In the genomic region with DNA sequence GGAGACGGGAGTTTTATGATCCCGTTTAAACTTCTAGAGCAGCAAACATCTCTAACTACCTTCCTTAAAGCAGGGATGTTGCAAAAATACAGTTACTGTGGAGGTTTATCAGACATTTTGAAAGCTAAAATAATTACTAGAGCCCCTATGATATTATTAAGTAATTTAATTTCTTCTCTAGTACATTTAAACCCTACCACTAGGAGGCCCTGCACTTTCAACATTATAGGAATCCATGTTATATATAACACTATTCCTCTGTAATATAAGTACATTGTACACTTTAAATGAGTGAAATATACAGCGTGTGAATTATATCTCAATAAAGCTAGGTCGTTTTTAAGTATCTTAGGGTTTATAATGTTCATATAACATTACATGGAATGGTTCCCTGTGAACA, we compare ENCODE assay signal across 15 cellular contexts. TPM values are rescaled to one million over a fixed set of nuclear protein-coding genes. Genes with fewer than 3 reads are reported as not detected.
DNase-seq lines count a peak whose midpoint lies in the region; ATAC-seq, FAIRE-seq and TF ChIP-seq lines count a peak whose summit lies in the region.
"Had no signal": no experiment of that assay in that cellular context is flagged by ENCODE, and none has a peak within 500 bp of the region (broad histone marks: within the 10 kb centered on the region; RNA-seq: fewer than 3 reads in every experiment).

No MANE protein-coding gene starts in this region.

- CTCF ChIA-PET in HEK293T (lab: Yijun Ruan, JAX) = interaction anchor here (0.6 kb wide), 1 partner anchor 43 kb away, joined by 3 read pairs; no protein-coding TSS in a partner anchor

- H2AFZ ChIP-seq in keratinocyte (ENCODE audit: control insufficient read depth, low read length) = no peak overlapping the region

- dilution Hi-C loops in keratinocyte (cut with MboI; ENCODE audit: extremely low pct_ligation_motif_present, low sequenced_read_pairs) = no loop called here

- H3K4me2 ChIP-seq in keratinocyte (ENCODE audit: control insufficient read depth, extremely low read depth, insufficient read depth, low read depth, low read length) = no peak overlapping the region

- H3K4me1 ChIP-seq in keratinocyte (ENCODE audit: control insufficient read depth, extremely low read depth, insufficient read depth, low read length) = no peaks in the 10 kb centered on the region
- H3K4me1 ChIP-seq: upper lobe of right lung had no signal

- H3K9ac ChIP-seq in keratinocyte (ENCODE audit: control insufficient read depth, extremely low read depth, insufficient read depth, low read length) = no peak overlapping the region

- FAIRE-seq in keratinocyte (lab: Jason Lieb, UNC) = no peak

- no peak overlapping the region for H3K27ac ChIP-seq in keratinocyte (ENCODE audit: control insufficient read depth, insufficient read depth, low read length)
- H3K27ac ChIP-seq: upper lobe of right lung had no signal

- H3K27me3 ChIP-seq in keratinocyte (ENCODE audit: control insufficient read depth, extremely low read depth, insufficient read depth, low read length) = no peaks in the 10 kb centered on the region
- H3K27me3 ChIP-seq: upper lobe of right lung had no signal

- H3K9me1 ChIP-seq in keratinocyte (ENCODE audit: control insufficient read depth, extremely low read depth, insufficient read depth, low read length) = no peaks in the 10 kb centered on the region

- H3K79me2 ChIP-seq in keratinocyte (ENCODE audit: control insufficient read depth, insufficient read depth, low read length) = no peaks in the 10 kb centered on the region

- no peaks in the 10 kb centered on the region for H4K20me1 ChIP-seq in keratinocyte (ENCODE audit: control insufficient read depth, extremely low read depth, insufficient read depth, low read length)

- no peak overlapping the region for H3K4me3 ChIP-seq in HFF-Myc (replicated peaks; ENCODE audit: low read depth, low read length)
- no peak overlapping the region for H3K4me3 ChIP-seq in keratinocyte (ENCODE audit: control insufficient read depth in 2 of 3, extremely low read depth in 1 of 3, insufficient read depth in 2 of 3, low read depth in 1 of 3, low read length in 3 of 3)
- H3K4me3 ChIP-seq: upper lobe of right lung had no signal

- no peak for DNase-seq in AG09319 (ENCODE audit: extremely low read depth, low read depth)
- DNase-seq in HFF-Myc (ENCODE audit: extremely low read depth, low read depth) = no peak
- peak; percentile 10 for DNase-seq in amniotic epithelial cell (ENCODE audit: low read depth)
- no peak for DNase-seq in keratinocyte (ENCODE audit: low read depth, low spot score)
- DNase-seq in NCI-H82 (lab: John Stamatoyannopoulos, UW) = no peak
- DNase-seq in NCI-H2171 (lab: John Stamatoyannopoulos, UW) = no peak
- DNase-seq in HEK293T (ENCODE audit: extremely low spot score) = no peak
- DNase-seq: activated CD4-positive, alpha-beta memory T cell treated with anti-CD3 and anti-CD28 coated beads for 36 hours; activated naive CD4-positive, alpha-beta T cell treated with anti-CD3 and anti-CD28 coated beads, Interleukin-2, amount 50 U/mL, for 16 hours; Caco-2; effector memory CD4-positive, alpha-beta T cell; MV-4-11; NCI-H526; upper lobe of right lung had no signal

- TF ChIP-seq CTCF in AG09319 (IDR thresholded peaks at IDR 0.05; ENCODE audit: low read depth, low read length) = peak; percentile 19
- TF ChIP-seq CTCF in HFF-Myc (IDR thresholded peaks at IDR 0.05; ENCODE audit: low read depth, low read length, missing control alignments) = peak; percentile 5
- peak in 2 of 3 experiments; percentile 11 to 43 for TF ChIP-seq CTCF in keratinocyte (optimal IDR thresholded peaks at IDR 0.05 in 1 of 3, IDR thresholded peaks at IDR 0.05 in 1 of 3, conservative IDR thresholded peaks at IDR 0.05 in 1 of 3; ENCODE audit: extremely low read depth in 1 of 3, insufficient read depth in 2 of 3, low read length in 3 of 3)

- no peak for ATAC-seq in GM18868 (IDR thresholded peaks at IDR 0.05; ENCODE audit: unreplicated experiment)
- ATAC-seq: upper lobe of right lung had no signal

- POLR2A ChIA-PET in HEK293T (lab: Yijun Ruan, JAX) = no interaction called here

- H3K9me3 ChIP-seq in keratinocyte (ENCODE audit: control insufficient read depth, low read depth, low read length) = no peaks in the 10 kb centered on the region
- H3K9me3 ChIP-seq: Caco-2, upper lobe of right lung had no signal

- peaks cover 0 to 3% of the 10 kb centered on the region in 2 experiments for H3K36me3 ChIP-seq in keratinocyte (ENCODE audit: control insufficient read depth in 2 of 2, extremely low read depth in 1 of 2, insufficient read depth in 2 of 2, low read length in 2 of 2)

TF ChIP-seq in HEK293T, 16 proteins besides CTCF, POLR2A, EP300 and RAD21:
- no peak for TF ChIP-seq TARDBP (IDR thresholded peaks at IDR 0.05)
- no peak for TF ChIP-seq ZNF384 (IDR thresholded peaks at IDR 0.05)
- no peak for TF ChIP-seq SUZ12 (IDR thresholded peaks at IDR 0.05)
- no peak for TF ChIP-seq BHLHE40 (IDR thresholded peaks at IDR 0.05; ENCODE audit: borderline replicate concordance)
- no peak for TF ChIP-seq FOXM1 (IDR thresholded peaks at IDR 0.05; ENCODE audit: borderline replicate concordance)
- TF ChIP-seq ELF4 (IDR thresholded peaks at IDR 0.05) = no peak
- TF ChIP-seq CTBP1 (IDR thresholded peaks at IDR 0.05; ENCODE audit: borderline replicate concordance) = no peak
- no peak for TF ChIP-seq NFRKB (IDR thresholded peaks at IDR 0.05)

RNA-seq across cellular contexts. Expression of a gene that starts 11.5 kb away (rescaled TPM):
- 11.7 to 12.7 TPM (median 11.8 TPM) in 3 replicates for polyA plus RNA-seq in keratinocyte
- 4.7 TPM for polyA plus RNA-seq in keratinocyte (2011; ENCODE audit: low read depth)
- polyA plus RNA-seq in keratinocyte (2011; cell fraction: cytosol; rRNA removed) = 6.9 and 10.9 TPM in 2 replicates
- 13.1 and 13.7 TPM in 2 replicates for polyA plus RNA-seq in keratinocyte (2011; cell fraction: nucleus; rRNA removed)
- 7.1 and 9.2 TPM in 2 replicates for polyA plus RNA-seq in keratinocyte (2012; ENCODE audit: low replicate concordance)
- 5.8 to 12.1 TPM (median 5.9 TPM) in 3 replicates for polyA minus RNA-seq in keratinocyte
- polyA minus RNA-seq in keratinocyte (2011; cell fraction: cytosol; rRNA and poly(A)+ RNA removed) = 4.8 TPM
- 3.3 and 6.9 TPM in 2 replicates for polyA minus RNA-seq in keratinocyte (2011; cell fraction: nucleus; rRNA and poly(A)+ RNA removed)
